ENCODE assay signal across 9 cellular contexts in genomic region chr20:34264141-34264540, GRCh38. TPM values are rescaled to one million over a fixed set of nuclear protein-coding genes. Genes with fewer than 3 reads are reported as not detected.
"Had no signal": no experiment of that assay in that cellular context is flagged by ENCODE, and none has a peak within 500 bp of the region (broad histone marks: within the 10 kb centered on the region; RNA-seq: fewer than 3 reads in every experiment).

No MANE protein-coding gene starts in this region.

- H2AFZ ChIP-seq: GM23338 had no signal

- H3K27ac ChIP-seq: HL-60 had no signal

- FAIRE-seq: H1, H54 had no signal

- H3K4me2 ChIP-seq: GM23338 had no signal

- H3K4me3 ChIP-seq: GM23338 had no signal

- DNase-seq: H9, HCEC 1CT, KG1 had no signal

- ATAC-seq: GM23338 had no signal

RNA-seq across cellular contexts. Expression of gene ASIP, which starts 22.9 kb away (rescaled TPM):
- total RNA-seq: GM23338, H1, H9, HT1080 had no signal
- polyA plus RNA-seq: GM23338, H1, IgD-negative memory B cell had no signal
